1 cellular context compared by ENCODE assay signal in the genomic region with DNA sequence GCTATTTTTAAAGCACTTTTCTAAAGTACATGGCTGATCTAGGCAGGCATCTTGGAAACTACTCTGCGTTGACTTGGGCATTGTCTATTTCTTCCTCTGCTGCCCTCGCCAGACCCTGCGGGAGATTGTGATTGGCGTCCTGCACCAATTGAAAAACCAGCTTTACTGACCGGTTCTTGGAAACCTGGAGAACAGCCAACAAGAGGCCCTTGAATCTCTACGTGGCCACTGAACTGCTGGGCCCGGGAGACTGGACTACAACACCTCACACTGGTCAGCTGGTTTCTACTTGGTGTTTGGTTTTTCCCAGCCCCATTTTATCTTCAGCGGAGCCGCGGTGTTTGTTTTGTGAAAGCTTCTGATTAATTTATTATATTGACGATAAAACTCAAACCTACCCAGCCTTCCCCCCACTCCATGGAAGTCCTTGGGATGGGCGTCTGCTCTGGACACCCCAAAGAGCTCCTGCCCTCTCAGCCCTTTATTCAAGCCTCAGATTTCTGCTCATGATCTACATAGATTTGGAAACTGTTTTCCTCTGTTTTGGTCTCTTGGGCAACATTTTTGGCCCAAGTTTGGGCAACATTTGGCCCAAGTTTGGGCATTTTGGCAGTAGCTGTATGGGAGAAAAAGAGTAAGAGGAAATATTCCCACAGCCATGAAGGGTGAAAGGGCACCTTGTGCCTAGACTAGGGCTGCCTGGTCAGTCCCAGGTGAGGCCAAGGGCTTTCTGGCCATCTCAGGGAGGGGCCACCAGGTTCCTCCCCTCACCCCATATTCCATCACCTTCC.
TF ChIP-seq lines count a peak whose summit lies in the region.

No MANE protein-coding gene starts in this region.

TF ChIP-seq in K562, 482 proteins besides CTCF, POLR2A, EP300 and RAD21:
- TF ChIP-seq ZNF79 (CRISPR knock-in tag; IDR thresholded peaks at IDR 0.05; ENCODE audit: low read depth): no peak
- no peak for TF ChIP-seq ETS2 (tag; IDR thresholded peaks at IDR 0.05; ENCODE audit: borderline replicate concordance, poor library complexity, severe bottlenecking)
- TF ChIP-seq IRF2 (CRISPR knock-in tag; IDR thresholded peaks at IDR 0.05): no peak
- TF ChIP-seq ZNF583 (CRISPR knock-in tag; IDR thresholded peaks at IDR 0.05): no peak
- peak; percentile 28; the same call in 1 of the 2 replicates for TF ChIP-seq RBFOX2 (IDR thresholded peaks at IDR 0.05; ENCODE audit: low read depth, low read length)
- no peak for TF ChIP-seq POLR2AphosphoS2 (IDR thresholded peaks at IDR 0.05; ENCODE audit: low read length)
- no peak for TF ChIP-seq TCF7L2 (IDR thresholded peaks at IDR 0.05; ENCODE audit: low read depth, low read length)
- TF ChIP-seq, protein P1, sequence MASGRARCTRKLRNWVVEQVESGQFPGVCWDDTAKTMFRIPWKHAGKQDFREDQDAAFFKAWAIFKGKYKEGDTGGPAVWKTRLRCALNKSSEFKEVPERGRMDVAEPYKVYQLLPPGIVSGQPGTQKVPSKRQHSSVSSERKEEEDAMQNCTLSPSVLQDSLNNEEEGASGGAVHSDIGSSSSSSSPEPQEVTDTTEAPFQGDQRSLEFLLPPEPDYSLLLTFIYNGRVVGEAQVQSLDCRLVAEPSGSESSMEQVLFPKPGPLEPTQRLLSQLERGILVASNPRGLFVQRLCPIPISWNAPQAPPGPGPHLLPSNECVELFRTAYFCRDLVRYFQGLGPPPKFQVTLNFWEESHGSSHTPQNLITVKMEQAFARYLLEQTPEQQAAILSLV (tag; IDR thresholded peaks at IDR 0.05): no peak
- no peak for TF ChIP-seq RBM17 (IDR thresholded peaks at IDR 0.05; ENCODE audit: borderline replicate concordance, low read depth, low read length)
